In the genomic region with DNA sequence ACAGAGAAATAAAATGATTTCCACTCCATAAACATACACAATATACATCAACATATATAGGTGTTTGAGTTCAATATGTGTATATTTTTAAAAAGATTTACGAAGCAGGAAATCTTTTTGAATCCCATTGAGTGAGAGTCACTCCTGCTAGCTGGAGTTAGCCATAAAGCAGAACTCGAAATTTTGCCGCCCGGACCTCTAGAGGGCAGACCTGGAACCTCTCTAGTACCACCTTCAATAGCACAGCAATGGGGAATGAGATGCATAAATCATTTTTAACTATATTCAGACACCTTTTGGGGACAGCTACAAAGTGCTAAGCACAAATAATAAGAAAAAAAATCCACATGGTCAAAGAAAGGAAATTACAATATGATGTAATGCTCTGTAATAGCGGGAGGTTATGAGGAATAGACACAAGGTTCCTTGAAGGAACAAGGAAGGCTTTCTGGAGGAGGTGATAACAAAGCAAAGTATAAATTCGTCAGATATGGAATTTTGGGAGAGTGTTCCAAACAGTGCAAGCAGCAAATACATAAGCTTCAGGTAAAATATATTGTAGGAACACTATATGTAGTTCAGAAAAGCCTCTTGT, we compare ENCODE assay signal across 8 cellular contexts.
DNase-seq lines count a peak whose midpoint lies in the region; ATAC-seq and TF ChIP-seq lines count a peak whose summit lies in the region.

No MANE protein-coding gene starts in this region.

- DNase-seq in AML-193 (lab: John Stamatoyannopoulos, UW) (peak; percentile 26 to 27), NCI-H748 treated with DMSO at 0.1 percent for 48 hours (lab: John Stamatoyannopoulos, UW) (peak; percentile 81), endodermal cell (peak; percentile 75), osteoblast (ENCODE audit: insufficient read length, low spot score, missing footprints) (peak; percentile 85)
- no peak for DNase-seq in stimulated activated CD4-positive, alpha-beta T cell treated with anti-CD3 and anti-CD28 coated beads, Interleukin-4, amount 100 ng/mL, for 1 hour

- H3K27me3 ChIP-seq in endodermal cell (ENCODE audit: control insufficient read depth, insufficient read depth, low read length, poor library complexity, severe bottlenecking) (no peaks in the 10 kb centered on the region), osteoblast (ENCODE audit: insufficient read depth, low read length) (no peaks in the 10 kb centered on the region), gastroesophageal sphincter (no peaks in the 10 kb centered on the region)

- TF ChIP-seq CTCF in endodermal cell (conservative IDR thresholded peaks at IDR 0.05) (peak; percentile 81), osteoblast (IDR thresholded peaks at IDR 0.05; ENCODE audit: extremely low read depth, low read depth, low read length) (peak; percentile 73), gastroesophageal sphincter (IDR thresholded peaks at IDR 0.05) (no peak)

- H3K9me3 ChIP-seq in endodermal cell (ENCODE audit: control insufficient read depth, low read length) (peaks cover 4% of the 10 kb centered on the region), osteoblast (ENCODE audit: low read depth, low read length) (no peaks in the 10 kb centered on the region), gastroesophageal sphincter (no peaks in the 10 kb centered on the region)

- H3K9ac ChIP-seq in endodermal cell (ENCODE audit: extremely low read depth, low read length, poor library complexity, severe bottlenecking), result no peak overlapping the region

- H3K27me3 Mint-ChIP-seq in endodermal cell (ENCODE audit: insufficient read depth), result no peaks in the 10 kb centered on the region

- no peaks in the 10 kb centered on the region for H3K79me2 ChIP-seq in osteoblast (ENCODE audit: insufficient read depth, low read length)

- no peaks in the 10 kb centered on the region for H4K20me1 ChIP-seq in osteoblast (ENCODE audit: insufficient read depth, low read length)

- no peak overlapping the region for H3K4me2 ChIP-seq in osteoblast (ENCODE audit: insufficient read depth, low read length)

- H3K36me3 Mint-ChIP-seq in endodermal cell (ENCODE audit: low read depth), result no peaks in the 10 kb centered on the region

- no peaks in the 10 kb centered on the region for H3K36me3 ChIP-seq in endodermal cell (ENCODE audit: control insufficient read depth, insufficient read depth, low read length)
- no peaks in the 10 kb centered on the region for H3K36me3 ChIP-seq in osteoblast (ENCODE audit: insufficient read depth, low read length)
- no peaks in the 10 kb centered on the region for H3K36me3 ChIP-seq in gastroesophageal sphincter

- H2AFZ ChIP-seq in osteoblast (ENCODE audit: low read length), result no peak overlapping the region

- ATAC-seq in GM18519 (IDR thresholded peaks at IDR 0.05; ENCODE audit: low FRiP score, unreplicated experiment) (peak; percentile 81), HG03039 (IDR thresholded peaks at IDR 0.05; ENCODE audit: unreplicated experiment) (peak; percentile 94), gastroesophageal sphincter (no peak)

- no peak for TF ChIP-seq EP300 in gastroesophageal sphincter (IDR thresholded peaks at IDR 0.05)

- no peaks in the 10 kb centered on the region for H3K4me1 ChIP-seq in endodermal cell (ENCODE audit: control insufficient read depth, insufficient read depth, low read length)
- no peaks in the 10 kb centered on the region for H3K4me1 ChIP-seq in osteoblast (ENCODE audit: insufficient read depth, low read length)
- H3K4me1 ChIP-seq in gastroesophageal sphincter, result no peaks in the 10 kb centered on the region

- H3K4me3 ChIP-seq in endodermal cell (ENCODE audit: low read length) (no peak overlapping the region), osteoblast (ENCODE audit: insufficient read depth, low read length) (no peak overlapping the region), gastroesophageal sphincter (no peak overlapping the region)

- H3K27ac ChIP-seq in endodermal cell (ENCODE audit: low read depth, low read length) (no peak overlapping the region), osteoblast (ENCODE audit: low read depth, low read length) (no peak overlapping the region), gastroesophageal sphincter (no peak overlapping the region)

- no peaks in the 10 kb centered on the region for H3K9me3 Mint-ChIP-seq in endodermal cell

- TF ChIP-seq POLR2A in gastroesophageal sphincter (IDR thresholded peaks at IDR 0.05), result no peak

- no peak overlapping the region for H3K27ac Mint-ChIP-seq in endodermal cell

- H3K4me1 Mint-ChIP-seq in endodermal cell, result no peaks in the 10 kb centered on the region

- H3K4me3 Mint-ChIP-seq in endodermal cell, result no peak overlapping the region

- WGBS in endodermal cell (ENCODE audit: insufficient coverage in 1 of 2, insufficient read length in 1 of 2), 2 experiments, result 33 to 65% methylated on average over 2 to 6 of the region's 6 CpGs
- WGBS in gastroesophageal sphincter (ENCODE audit: low coverage in 1 of 2), 2 donors, result 27 to 56% methylated on average over 5 to 6 of the region's 6 CpGs

Comparison
In these comparisons a context has a peak if more than half of its experiments do, and no peak if none do; other contexts are left out.
1. CTCF ChIP-seq: peak in endodermal cell (single experiment) and osteoblast (single experiment); none in gastroesophageal sphincter (0 of 4).